ENCODE assay signal across 8 cellular contexts in genomic region chr6:43308101-43308989, GRCh38. TPM values are rescaled to one million over a fixed set of nuclear protein-coding genes. Genes with fewer than 3 reads are reported as not detected.
A peak's percentile ranks its signal among the peaks of the same experiment; 100 is the strongest.
DNase-seq lines count a peak whose midpoint lies in the region; ATAC-seq, FAIRE-seq and TF ChIP-seq lines count a peak whose summit lies in the region.

CRIP3 (minus strand) TSS chr6:43308826; CDS start chr6:43308792, 34 bp downstream.

- H3K36me3 Mint-ChIP-seq in T-cell: no peaks in the 10 kb centered on the region

- H3K9me3 Mint-ChIP-seq in T-cell: no peaks in the 10 kb centered on the region

- intact Hi-C loops in kidney (cut with DNase I): no loop called here

- peak within 1 kb of the TSS in 1 of 2 donors; percentile 31 for H3K27ac Mint-ChIP-seq in T-cell

- FAIRE-seq in bronchial epithelial cell (lab: Jason Lieb, UNC): no peak
- FAIRE-seq in kidney (lab: Jason Lieb, UNC): no peak

- H3K9ac ChIP-seq in kidney (ENCODE audit: low read length in 2 of 2): no peak within 1 kb of the TSS

- H3K27me3 Mint-ChIP-seq in T-cell: peaks cover 0 to 2% of the 10 kb centered on the region in 2 donors

- DNase-seq in GM12865 (ENCODE audit: low read depth) (peak; percentile 71), T-cell (peak in 33 of 34 experiments; percentile 18 to 59 (median 42)), bronchial epithelial cell (ENCODE audit: low read depth) (peak; percentile 28), kidney (peak; percentile 68), SIG-M5 (lab: John Stamatoyannopoulos, UW) (no peak)
- peak; percentile 42 to 46 for DNase-seq in stimulated activated CD4-positive, alpha-beta T cell treated with anti-CD3 and anti-CD28 coated beads, Interleukin-4, amount 100 ng/mL, for 4 hours

- H3K9me3 ChIP-seq in kidney (ENCODE audit: control insufficient read depth in 1 of 2, low read length in 2 of 2): no peaks in the 10 kb centered on the region

- POLR2A ChIA-PET in T-cell (lab: Charles Lee): interaction anchor here (0.6 kb wide), 2 partner anchors 10 to 70 kb away, joined by 3 to 4 read pairs; no protein-coding TSS in a partner anchor

- no peaks in the 10 kb centered on the region for H3K27me3 ChIP-seq in bronchial epithelial cell (ENCODE audit: control insufficient read depth, insufficient read depth, low read length)

- CTCF ChIA-PET in T-cell (lab: Charles Lee): interaction anchor here (0.6 to 1.4 kb wide), 8 partner anchors 25 to 303 kb away, joined by 3 to 12 read pairs (median 5); partner anchors contain the start of gene ZNF318 (in 1 of the 2)

- peak; percentile 68 for TF ChIP-seq CTCF in GM12865 (IDR thresholded peaks at IDR 0.05; ENCODE audit: insufficient read depth, low read depth, low read length, missing control alignments)
- TF ChIP-seq CTCF in bronchial epithelial cell (IDR thresholded peaks at IDR 0.05; ENCODE audit: insufficient read depth, low read length, severe bottlenecking): peak; percentile 72
- TF ChIP-seq CTCF in kidney (IDR thresholded peaks at IDR 0.05; ENCODE audit: borderline replicate concordance, extremely low read depth, insufficient read depth): peak; percentile 41

- peak; percentile 53 for ATAC-seq in HG03159 (IDR thresholded peaks at IDR 0.05; ENCODE audit: unreplicated experiment)
- peak; percentile 84 to 88 (median 87) for ATAC-seq in T-cell (replicated peaks in 1 of 4)
- no peak for ATAC-seq in GM21717 (IDR thresholded peaks at IDR 0.05; ENCODE audit: unreplicated experiment)

- peak within 1 kb of the TSS; percentile 57 for H3K4me3 ChIP-seq in GM12865 (ENCODE audit: low read depth, low read length)
- peak within 1 kb of the TSS; percentile 23 for H3K4me3 ChIP-seq in bronchial epithelial cell (ENCODE audit: low read depth, low read length)
- H3K4me3 ChIP-seq in kidney (ENCODE audit: low read length in 2 of 2): peak within 1 kb of the TSS; percentile 33 to 38

- H3K36me3 ChIP-seq in bronchial epithelial cell (ENCODE audit: control insufficient read depth, insufficient read depth, low read length) (no peaks in the 10 kb centered on the region), kidney (ENCODE audit: control insufficient read depth in 1 of 2, insufficient read depth in 2 of 2, low read length in 2 of 2) (no peaks in the 10 kb centered on the region)

- H3K4me1 ChIP-seq in kidney (ENCODE audit: control insufficient read depth in 1 of 2, insufficient read depth in 1 of 2, low read depth in 1 of 2, low read length in 2 of 2): peaks cover 0 to 8% of the 10 kb centered on the region in 2 donors

- H3K27ac ChIP-seq in kidney (ENCODE audit: low read depth in 2 of 2, low read length in 2 of 2): peak within 1 kb of the TSS in 1 of 2 donors; percentile 27

- H3K4me3 Mint-ChIP-seq in T-cell: peak within 1 kb of the TSS; percentile 78 to 80 (median 79)

- peaks cover 10 to 18% (median 13%) of the 10 kb centered on the region in 3 donors for H3K4me1 Mint-ChIP-seq in T-cell

RNA-seq across cellular contexts. Expression of gene CRIP3, which starts in this region (rescaled TPM):
- total RNA-seq in T-cell (1 to 10 TPM; 1.3 to 4.2 (median 2.8) TPM), bronchial epithelial cell (not detected in 2 replicates), kidney (5.6 TPM)
- 14.3 TPM for polyA plus RNA-seq in kidney (ENCODE audit: insufficient read depth, low read depth, low replicate concordance)

Comparison
In these comparisons a context has a peak if more than half of its experiments do, and no peak if none do; other contexts are left out.
1. Peak in DNase-seq and H3K4me3 ChIP-seq in bronchial epithelial cell; RNA of the gene not detected or under 1 TPM.